8 cellular contexts compared by ENCODE assay signal in genomic region chrX:130024127-130024526, GRCh38. TPM values are rescaled to one million over a fixed set of nuclear protein-coding genes. Genes with fewer than 3 reads are reported as not detected.
A peak's percentile ranks its signal among the peaks of the same experiment; 100 is the strongest.
DNase-seq lines count a peak whose midpoint lies in the region; ATAC-seq, FAIRE-seq and TF ChIP-seq lines count a peak whose summit lies in the region.

No MANE protein-coding gene starts in this region.

- no peaks in the 10 kb centered on the region for H3K27me3 ChIP-seq in NT2/D1 (ENCODE audit: insufficient read depth, insufficient read length)
- H3K27me3 ChIP-seq in fibroblast of lung (ENCODE audit: control insufficient read depth, insufficient read depth, low read length) = no peaks in the 10 kb centered on the region
- H3K27me3 ChIP-seq in pancreas = no peaks in the 10 kb centered on the region

- FAIRE-seq in pancreas (lab: Jason Lieb, UNC) = no peak

- peak; percentile 65 for DNase-seq in ACHN
- DNase-seq in NT2/D1 (ENCODE audit: low read depth, low spot score) = peak; percentile 15
- DNase-seq in activated T-cell treated with anti-CD3 and anti-CD28 coated beads for 1 hour (ENCODE audit: low read depth) = peak; percentile 64
- peak; percentile 13 to 57 for DNase-seq in fibroblast of lung (ENCODE audit: low read depth in 2 of 2)
- peak in 5 of 6 donors; percentile 33 to 64 (median 57) for DNase-seq in pancreas

- 39 to 55% methylated on average over 9 of the region's 9 CpGs for WGBS in pancreas, 2 donors
- WGBS in urinary bladder = 18% methylated on average over 9 of the region's 9 CpGs

- H3K36me3 ChIP-seq in NT2/D1 (ENCODE audit: insufficient read depth, insufficient read length, low read length) = peaks cover 36% of the 10 kb centered on the region
- H3K36me3 ChIP-seq in fibroblast of lung (ENCODE audit: control insufficient read depth, insufficient read depth, low read length) = peaks cover 5% of the 10 kb centered on the region
- no peaks in the 10 kb centered on the region for H3K36me3 ChIP-seq in pancreas
- no peaks in the 10 kb centered on the region for H3K36me3 ChIP-seq in urinary bladder (ENCODE audit: insufficient read depth)

- no peaks in the 10 kb centered on the region for H3K79me2 ChIP-seq in fibroblast of lung (ENCODE audit: control insufficient read depth, insufficient read depth, low read length)

- no peaks in the 10 kb centered on the region for H4K20me1 ChIP-seq in fibroblast of lung (ENCODE audit: control insufficient read depth, extremely low read depth, insufficient read depth, low read length)

- intact Hi-C loops in pancreas (cut with DNase I) = no loop called here

- ATAC-seq in GM18870 (IDR thresholded peaks at IDR 0.05; ENCODE audit: unreplicated experiment) = peak; percentile 92
- peak; percentile 98 for ATAC-seq in HG03039 (IDR thresholded peaks at IDR 0.05; ENCODE audit: unreplicated experiment)
- ATAC-seq in pancreas = peak in 3 of 4 donors; percentile 81 to 94 (median 89)

- H3K4me3 ChIP-seq in NT2/D1 (ENCODE audit: insufficient read length, low read depth) (no peak overlapping the region), fibroblast of lung (replicated peaks in 1 of 4; ENCODE audit: control extremely low read depth in 1 of 4, insufficient read depth in 1 of 4, low read depth in 3 of 4, low read length in 4 of 4) (no peak overlapping the region), pancreas (no peak overlapping the region), urinary bladder (ENCODE audit: low read depth, low read length) (no peak overlapping the region)

- TF ChIP-seq CTCF in fibroblast of lung (conservative IDR thresholded peaks at IDR 0.05 in 1 of 2, IDR thresholded peaks at IDR 0.05 in 1 of 2; ENCODE audit: low read depth in 1 of 2, low read length in 2 of 2) = no peak
- TF ChIP-seq CTCF in pancreas (IDR thresholded peaks at IDR 0.05) = no peak

- in situ Hi-C loops in ACHN (cut with HindIII; ENCODE audit: low pct_ligation_motif_present, low pct_unique_long_range_greater_than_20kb, low sequenced_read_pairs) = no loop called here

- no peak overlapping the region for H3K9ac ChIP-seq in NT2/D1 (ENCODE audit: insufficient read length, low read depth)
- H3K9ac ChIP-seq in fibroblast of lung (ENCODE audit: insufficient read depth, low read length) = no peak overlapping the region

- no peak overlapping the region for H2AFZ ChIP-seq in fibroblast of lung (ENCODE audit: low read length)

- H3K4me1 ChIP-seq in NT2/D1 (ENCODE audit: insufficient read depth, insufficient read length) (no peaks in the 10 kb centered on the region), fibroblast of lung (ENCODE audit: control insufficient read depth, extremely low read depth, insufficient read depth, low read length) (no peaks in the 10 kb centered on the region), pancreas (no peaks in the 10 kb centered on the region), urinary bladder (ENCODE audit: insufficient read depth) (no peaks in the 10 kb centered on the region)

- no peak overlapping the region for H3K4me2 ChIP-seq in fibroblast of lung (ENCODE audit: extremely low read depth, insufficient read depth, low read length)

- H3K9me3 ChIP-seq in NT2/D1 (ENCODE audit: insufficient read depth, low read length) (no peaks in the 10 kb centered on the region), fibroblast of lung (ENCODE audit: control insufficient read depth, insufficient read depth, low read depth, low read length) (no peaks in the 10 kb centered on the region), pancreas (no peaks in the 10 kb centered on the region)

- H3K27ac ChIP-seq in fibroblast of lung (ENCODE audit: insufficient read depth, low read length) (no peak overlapping the region), pancreas (no peak overlapping the region), urinary bladder (ENCODE audit: low read depth) (peak overlapping the region; percentile 23)

RNA-seq across cellular contexts. Expression of gene BCORL1, which starts 41.7 kb away (rescaled TPM):
- total RNA-seq in fibroblast of lung (1.3 and 2.8 TPM in 2 replicates), pancreas (10 to 100 TPM in 1 of 6 donors, 1 to 10 TPM in 5; 3.5 to 11.1 (median 6.0) TPM), urinary bladder (4.5 TPM)
- polyA plus RNA-seq in fibroblast of lung (1.1 and 1.3 TPM in 2 replicates), pancreas (1 to 10 TPM; 1.7 to 3.7 TPM), urinary bladder (9.4 TPM)
- 4.6 and 5.5 TPM in 2 replicates for polyA plus RNA-seq in fibroblast of lung (2012)
- polyA minus RNA-seq in fibroblast of lung (ENCODE audit: low replicate concordance) = 10.1 and 12.1 TPM in 2 replicates

Comparison
In these comparisons a context has a peak if more than half of its experiments do, and no peak if none do; other contexts are left out.
1. DNase-seq: peak in every context shown above with its lines; median percentile 65 in ACHN; 64 in activated T-cell treated with anti-CD3 and anti-CD28 coated beads for 1 hour; 57 in pancreas; 35 in fibroblast of lung; 15 in NT2/D1.